ENCODE assay signal across 19 cellular contexts in the genomic region with DNA sequence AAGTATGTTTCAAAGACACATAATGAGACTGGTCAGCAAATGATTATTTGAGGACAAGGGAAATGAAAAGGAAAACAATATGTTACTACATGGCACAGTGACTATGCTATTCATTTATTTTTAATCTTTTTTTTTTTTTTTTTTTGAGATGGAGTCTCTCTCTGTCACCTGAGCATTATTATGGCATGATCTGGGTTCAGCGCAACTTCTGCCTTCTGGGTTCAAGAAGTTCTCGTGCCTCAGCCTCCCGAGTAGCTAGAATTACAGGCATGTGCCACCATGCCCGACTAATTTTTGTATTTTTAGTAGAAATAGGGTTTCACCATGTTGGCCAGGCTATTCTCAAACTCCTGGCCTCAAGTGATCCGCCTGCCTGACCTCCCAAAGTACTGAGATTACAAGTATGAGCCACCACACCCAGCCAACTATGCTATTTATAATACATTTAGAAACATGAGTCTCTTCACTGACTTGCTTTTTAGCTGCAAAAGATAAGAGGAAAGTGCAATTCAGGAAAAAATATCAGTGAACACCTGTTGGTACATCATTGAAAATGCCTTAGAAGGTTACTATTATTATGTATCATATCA. TPM values are rescaled to one million over a fixed set of nuclear protein-coding genes. Genes with fewer than 3 reads are reported as not detected.
DNase-seq lines count a peak whose midpoint lies in the region; ATAC-seq, FAIRE-seq and TF ChIP-seq lines count a peak whose summit lies in the region.
"Had no signal": no experiment of that assay in that cellular context is flagged by ENCODE, and none has a peak within 500 bp of the region (broad histone marks: within the 10 kb centered on the region; RNA-seq: fewer than 3 reads in every experiment).

No MANE protein-coding gene starts in this region.

- H3K79me2 ChIP-seq in K562 (ENCODE audit: control insufficient read depth, insufficient read depth, low read length): no peaks in the 10 kb centered on the region

- no peak overlapping the region for H3K4me3 ChIP-seq in K562
- H3K4me3 ChIP-seq in mesenchymal stem cell (ENCODE audit: insufficient read depth in 1 of 2, low read depth in 1 of 2, low read length in 2 of 2): no peak overlapping the region
- H3K4me3 ChIP-seq in thyroid gland (replicated peaks in 1 of 3): no peak overlapping the region
- H3K4me3 ChIP-seq in spleen: no peak overlapping the region

- H3K27ac Mint-ChIP-seq in T-helper 17 cell: no peak overlapping the region

- H3K27me3 ChIP-seq in K562 (ENCODE audit: control insufficient read depth in 2 of 2, insufficient read depth in 2 of 2, low read length in 2 of 2): no peaks in the 10 kb centered on the region; a peak in 1 of 5 replicates
- no peaks in the 10 kb centered on the region for H3K27me3 ChIP-seq in mesenchymal stem cell (ENCODE audit: control insufficient read depth in 1 of 2, insufficient read depth in 1 of 2, low read length in 2 of 2)
- H3K27me3 ChIP-seq in thyroid gland: no peaks in the 10 kb centered on the region
- H3K27me3 ChIP-seq in spleen (replicated peaks in 1 of 7): no peaks in the 10 kb centered on the region

- no peak overlapping the region for H3K4me3 Mint-ChIP-seq in T-helper 17 cell

- H3K9ac ChIP-seq in K562 (ENCODE audit: insufficient read depth in 1 of 2, low read depth in 2 of 2, low read length in 2 of 2) (no peak overlapping the region), mesenchymal stem cell (ENCODE audit: low read length) (peak overlapping the region; percentile 49)

- BruUV-seq in K562 (replicated peaks; lab: Mats Ljungman, UMichigan): no TSS peak

- TF ChIP-seq POLR2A in K562 (conservative IDR thresholded peaks at IDR 0.05) (no peak), thyroid gland (IDR thresholded peaks at IDR 0.05) (no peak), spleen (IDR thresholded peaks at IDR 0.05) (no peak)

- no peaks in the 10 kb centered on the region for H3K9me3 ChIP-seq in K562 (replicated peaks; ENCODE audit: control insufficient read depth, insufficient read depth, low read depth, low read length)
- H3K9me3 ChIP-seq in mesenchymal stem cell (ENCODE audit: control insufficient read depth, low read length): no peaks in the 10 kb centered on the region
- H3K9me3 ChIP-seq in thyroid gland: no peaks in the 10 kb centered on the region
- H3K9me3 ChIP-seq in spleen: no peaks in the 10 kb centered on the region
- no peaks in the 10 kb centered on the region for H3K9me3 ChIP-seq in T-helper 17 cell (ENCODE audit: control insufficient read depth, low read length, poor library complexity, severe bottlenecking)
- H3K9me3 ChIP-seq: Caco-2 had no signal

- H3K27ac ChIP-seq in K562 (ENCODE audit: extremely low read depth, low read depth, low read length) (no peak overlapping the region), mesenchymal stem cell (ENCODE audit: low read length, poor library complexity, severe bottlenecking) (peak overlapping the region; percentile 95), thyroid gland (peak overlapping the region in 2 of 3 donors; percentile 15 to 61), spleen (no peak overlapping the region)

- H2BK120ac ChIP-seq in mesenchymal stem cell (ENCODE audit: low read depth, low read length): no peak overlapping the region

- H3K23ac ChIP-seq in mesenchymal stem cell (ENCODE audit: low read length in 2 of 2): no peak overlapping the region

- peaks cover 29% of the 10 kb centered on the region for H3K27me3 Mint-ChIP-seq in T-helper 17 cell

- no peak overlapping the region for H3K4ac ChIP-seq in mesenchymal stem cell (ENCODE audit: low read depth in 1 of 2, low read length in 2 of 2)

- H3K36me3 ChIP-seq in K562 (ENCODE audit: control insufficient read depth, insufficient read depth, low read length) (no peaks in the 10 kb centered on the region), mesenchymal stem cell (ENCODE audit: control insufficient read depth in 1 of 2, insufficient read depth in 2 of 2, low read depth in 1 of 2, low read length in 2 of 2) (no peaks in the 10 kb centered on the region), thyroid gland (no peaks in the 10 kb centered on the region), spleen (no peaks in the 10 kb centered on the region)

- POLR2A ChIA-PET in K562 (lab: Yijun Ruan, JAX): no interaction called here

- no peak for TF ChIP-seq RAD21 in K562 (CRISPR knock-in tag; conservative IDR thresholded peaks at IDR 0.05 in 1 of 2, IDR thresholded peaks at IDR 0.05 in 1 of 2)

- H2BK15ac ChIP-seq in mesenchymal stem cell (ENCODE audit: low read depth, poor library complexity, severe bottlenecking): no peak overlapping the region

- H3K4me2 ChIP-seq in K562 (ENCODE audit: insufficient read depth, low read length) (no peak overlapping the region), mesenchymal stem cell (ENCODE audit: low read length, poor library complexity, severe bottlenecking) (no peak overlapping the region)

- no peak overlapping the region for H4K8ac ChIP-seq in mesenchymal stem cell (ENCODE audit: low read length)

- H2AFZ ChIP-seq in K562 (ENCODE audit: low read depth, low read length) (no peak overlapping the region), mesenchymal stem cell (ENCODE audit: low read depth, low read length) (no peak overlapping the region)

- CTCF ChIA-PET in K562 (lab: Yijun Ruan, JAX; ENCODE audit: low intra/inter-chr PET ratio): interaction anchor here (1.2 kb wide), 1 partner anchor 24 kb away, joined by 3 read pairs; no protein-coding TSS in a partner anchor

- H3K36me3 Mint-ChIP-seq in T-helper 17 cell (ENCODE audit: low read depth): no peaks in the 10 kb centered on the region

- H3K79me1 ChIP-seq in mesenchymal stem cell (replicated peaks; ENCODE audit: low read length, poor library complexity, severe bottlenecking): no peaks in the 10 kb centered on the region

- in situ Hi-C loops in K562 (cut with MboI): loop anchor here (10.0 kb wide), 1 partner anchor 272 kb away; no protein-coding TSS in a partner anchor

- H3K4me1 Mint-ChIP-seq in T-helper 17 cell: no peaks in the 10 kb centered on the region

- no peaks in the 10 kb centered on the region for H4K20me1 ChIP-seq in K562 (replicated peaks; ENCODE audit: control insufficient read depth, insufficient read depth, low read length)

- TF ChIP-seq CTCF in K562 (IDR thresholded peaks at IDR 0.05 in 2 of 3, conservative IDR thresholded peaks at IDR 0.05 in 1 of 3; ENCODE audit: insufficient read depth in 2 of 3, low read depth in 1 of 3, low read length in 3 of 3) (no peak), thyroid gland (IDR thresholded peaks at IDR 0.05) (no peak), spleen (IDR thresholded peaks at IDR 0.05 in 8 of 11, conservative IDR thresholded peaks at IDR 0.05 in 3 of 11) (no peak)

- FAIRE-seq in K562 (lab: Jason Lieb, UNC): no peak
- FAIRE-seq: A204.1, G401.6, GM12891 had no signal

- H3K14ac ChIP-seq in mesenchymal stem cell (ENCODE audit: low read length in 2 of 2): no peak overlapping the region

- no peak overlapping the region for H2BK5ac ChIP-seq in mesenchymal stem cell (ENCODE audit: low read depth, low read length, poor library complexity, severe bottlenecking)

- H3K4me1 ChIP-seq in K562 (replicated peaks in 1 of 2; ENCODE audit: control insufficient read depth in 2 of 2, insufficient read depth in 2 of 2, low read length in 2 of 2): peaks cover 5% of the 10 kb centered on the region in 2 experiments; a peak in 3 of 5 replicates
- peaks cover 7% of the 10 kb centered on the region for H3K4me1 ChIP-seq in mesenchymal stem cell (ENCODE audit: control insufficient read depth, insufficient read depth, low read depth, low read length)
- H3K4me1 ChIP-seq in thyroid gland: no peaks in the 10 kb centered on the region
- peaks cover 0 to 9% (median 5%) of the 10 kb centered on the region in 6 donors for H3K4me1 ChIP-seq in spleen
- H3K4me1 ChIP-seq: Caco-2 had no signal

- H2AK5ac ChIP-seq in mesenchymal stem cell (ENCODE audit: low read length, severe bottlenecking): no peak overlapping the region

- ATAC-seq in left ventricle myocardium superior (peak; percentile 58), Right ventricle myocardium superior (ENCODE audit: poor library complexity) (no peak), K562 (no peak), T-helper 17 cell (no peak)

- H4K91ac ChIP-seq in mesenchymal stem cell (ENCODE audit: low read length): no peak overlapping the region

- DNase-seq in left ventricle myocardium superior (no peak), Right ventricle myocardium superior (no peak), K562 (ENCODE audit: extremely low read depth in 1 of 4, low spot score in 3 of 4) (no peak), mesenchymal stem cell (no peak), thyroid gland (no peak), spleen (no peak), T-helper 17 cell (no peak)
- no peak for DNase-seq in activated CD4-positive, alpha-beta T cell treated with anti-CD3 and anti-CD28 coated beads for 1 hour
- DNase-seq: AML-193, Caco-2, DMS79, KBM-7, NCI-H146, NCI-H2081 treated with DMSO at 0.1 percent for 48 hours, NCI-H524 treated with DMSO at 0.1 percent for 48 hours had no signal

- TF ChIP-seq EP300 in K562 (IDR thresholded peaks at IDR 0.05; ENCODE audit: low read length): no peak

- H3K18ac ChIP-seq in mesenchymal stem cell (ENCODE audit: low read depth in 1 of 2, low read length in 2 of 2): no peak overlapping the region

- WGBS in K562 (ENCODE audit: insufficient coverage, low coverage, missing lambda C conversion rate): 33% methylated on average over 5 of the region's 5 CpGs
- WGBS in mesenchymal stem cell: 94% methylated on average over 5 of the region's 5 CpGs
- WGBS in thyroid gland, 2 donors: 77 to 81% methylated on average over 5 of the region's 5 CpGs
- WGBS in spleen, 5 donors: 74 to 93% (median 87%) methylated on average over 5 of the region's 5 CpGs

- no peaks in the 10 kb centered on the region for H3K9me1 ChIP-seq in K562 (ENCODE audit: control insufficient read depth, insufficient read depth, low read length)

- intact Hi-C loops in left ventricle myocardium superior (cut with micrococcal nuclease): no loop called here
- intact Hi-C loops in Right ventricle myocardium superior (cut with DNase I): no loop called here
- intact Hi-C loops in K562 (cut with micrococcal nuclease): no loop called here
- intact Hi-C loops in thyroid gland (cut with DNase I): no loop called here
- intact Hi-C loops in spleen (cut with DNase I; ENCODE audit: low total_unique reads): no loop called here

- no peak overlapping the region for H2BK12ac ChIP-seq in mesenchymal stem cell (ENCODE audit: low read length in 2 of 2)

RNA-seq across cellular contexts. Expression of a gene that starts 3.4 kb away (rescaled TPM):
- total RNA-seq in left ventricle myocardium superior: 0.32 TPM
- not detected for total RNA-seq in Right ventricle myocardium superior
- not detected in 2 replicates for total RNA-seq in K562 (2011; cell fraction: chromatin; rRNA removed; ENCODE audit: low replicate concordance)
- total RNA-seq in K562 (2011; cell fraction: nucleolus; rRNA removed): not detected in 2 replicates
- total RNA-seq in K562 (2011; cell fraction: nucleoplasm; rRNA removed): not detected in 2 replicates
- not detected in 2 replicates for total RNA-seq in K562 (2014; rRNA removed)
- total RNA-seq in K562 (2014; rRNA removed; fragmentation: Illumina TruSeq; extraction: Trizol): not detected in 2 replicates
- total RNA-seq in K562 (2015; rRNA removed; fragmentation: Illumina TruSeq; extraction: Trizol): not detected in 2 replicates
- not detected in 2 replicates for total RNA-seq in K562 (2021)
- not detected in 2 replicates for polyA plus RNA-seq in K562 (2011; rRNA removed)
- not detected in 2 replicates for polyA plus RNA-seq in K562 (2011; cell fraction: cytosol; rRNA removed)
- polyA plus RNA-seq in K562 (2011; cell fraction: nucleus; rRNA removed): not detected in 2 replicates
- not detected in 2 replicates for polyA plus RNA-seq in K562 (2012)
- not detected in 2 replicates for polyA plus RNA-seq in K562 (2014; fragmentation: Illumina TruSeq; extraction: Trizol)
- not detected for polyA plus RNA-seq in K562 (2014; fragmentation: Nextera tagmentation; extraction: Ambion mirVana)
- not detected in 2 replicates for polyA plus RNA-seq in K562 (2014; rRNA removed)
- not detected in 2 replicates for polyA minus RNA-seq in K562 (2011; rRNA and poly(A)+ RNA removed)
- not detected in 2 replicates for polyA minus RNA-seq in K562 (2011; cell fraction: cytosol; rRNA and poly(A)+ RNA removed)
- not detected in 2 replicates for polyA minus RNA-seq in K562 (2011; cell fraction: nucleus; rRNA and poly(A)+ RNA removed)
- not detected for polyA plus RNA-seq in mesenchymal stem cell (2013, experiment 1 of 2)
- not detected for polyA plus RNA-seq in mesenchymal stem cell (2013, experiment 2 of 2)
- total RNA-seq in thyroid gland: not detected
- total RNA-seq in spleen: not detected
- polyA plus RNA-seq in spleen: not detected
- total RNA-seq in T-helper 17 cell: not detected
- total RNA-seq: OCI-LY7 had no signal

RNA-seq across cellular contexts. Expression of a gene that starts 11.4 kb away (rescaled TPM):
- total RNA-seq in left ventricle myocardium superior (0.40 TPM), Right ventricle myocardium superior (0.11 TPM), K562 (2014; rRNA removed) (not detected in 2 replicates), K562 (2014; rRNA removed; fragmentation: Illumina TruSeq; extraction: Trizol) (not detected in 2 replicates), K562 (2015; rRNA removed; fragmentation: Illumina TruSeq; extraction: Trizol) (not detected in 2 replicates), K562 (2021) (not detected in 2 replicates), thyroid gland (under 1 TPM in 2 of 4 donors, not detected in 2; 0.13 to 0.42 TPM), spleen (1 to 10 TPM; 1.3 to 6.3 (median 3.3) TPM), T-helper 17 cell (1 to 10 TPM in 1 of 2 donors, not detected in 1; 3.5 TPM)
- not detected in 2 replicates for total RNA-seq in K562 (2011; cell fraction: chromatin; rRNA removed; ENCODE audit: low replicate concordance)
- total RNA-seq in K562 (2011; cell fraction: nucleolus; rRNA removed): not detected in 2 replicates
- not detected in 2 replicates for total RNA-seq in K562 (2011; cell fraction: nucleoplasm; rRNA removed)
- polyA plus RNA-seq in K562 (2011; rRNA removed) (not detected in 2 replicates), K562 (2014; fragmentation: Illumina TruSeq; extraction: Trizol) (not detected in 2 replicates), K562 (2014; fragmentation: Nextera tagmentation; extraction: Ambion mirVana) (not detected), K562 (2014; rRNA removed) (not detected in 2 replicates), spleen (1 to 10 TPM in 1 of 3 donors, under 1 TPM in 2; 0.33 to 3.0 (median 0.71) TPM)
- not detected in 2 replicates for polyA plus RNA-seq in K562 (2011; cell fraction: cytosol; rRNA removed)
- polyA plus RNA-seq in K562 (2011; cell fraction: nucleus; rRNA removed): not detected in 2 replicates
- polyA plus RNA-seq in K562 (2012): 0.04 TPM in 1 of 2 replicates, not detected in the other
- not detected in 2 replicates for polyA minus RNA-seq in K562 (2011; rRNA and poly(A)+ RNA removed)
- polyA minus RNA-seq in K562 (2011; cell fraction: cytosol; rRNA and poly(A)+ RNA removed): not detected in 2 replicates
- polyA minus RNA-seq in K562 (2011; cell fraction: nucleus; rRNA and poly(A)+ RNA removed): not detected in 2 replicates
- 0.10 TPM for polyA plus RNA-seq in mesenchymal stem cell (2013, experiment 1 of 2)
- 0.14 TPM for polyA plus RNA-seq in mesenchymal stem cell (2013, experiment 2 of 2)
- total RNA-seq: Caco-2, OCI-LY7 had no signal

RNA-seq across cellular contexts. Expression of a gene that starts 14.4 kb away (rescaled TPM):
- 72.4 TPM for total RNA-seq in left ventricle myocardium superior
- 65.2 TPM for total RNA-seq in Right ventricle myocardium superior
- total RNA-seq in K562 (2011; cell fraction: chromatin; rRNA removed; ENCODE audit: low replicate concordance): 5.0 and 8.2 TPM in 2 replicates
- 1.8 and 2.4 TPM in 2 replicates for total RNA-seq in K562 (2011; cell fraction: nucleolus; rRNA removed)
- total RNA-seq in K562 (2011; cell fraction: nucleoplasm; rRNA removed): 6.2 and 6.5 TPM in 2 replicates
- 31.9 and 36.2 TPM in 2 replicates for total RNA-seq in K562 (2014; rRNA removed)
- total RNA-seq in K562 (2014; rRNA removed; fragmentation: Illumina TruSeq; extraction: Trizol): 63.9 and 72.5 TPM in 2 replicates
- total RNA-seq in K562 (2015; rRNA removed; fragmentation: Illumina TruSeq; extraction: Trizol): 69.4 and 77.3 TPM in 2 replicates
- total RNA-seq in K562 (2021): 37.3 and 42.8 TPM in 2 replicates
- polyA plus RNA-seq in K562 (2011; rRNA removed): 40.4 and 42.9 TPM in 2 replicates
- 14.8 and 24.2 TPM in 2 replicates for polyA plus RNA-seq in K562 (2011; cell fraction: cytosol; rRNA removed)
- 9.8 and 12.7 TPM in 2 replicates for polyA plus RNA-seq in K562 (2011; cell fraction: nucleus; rRNA removed)
- 35.1 and 39.5 TPM in 2 replicates for polyA plus RNA-seq in K562 (2012)
- polyA plus RNA-seq in K562 (2014; fragmentation: Illumina TruSeq; extraction: Trizol): 64.1 and 89.8 TPM in 2 replicates
- polyA plus RNA-seq in K562 (2014; fragmentation: Nextera tagmentation; extraction: Ambion mirVana): 10 to 100 TPM; 48.7 to 53.2 TPM
- 44.4 and 48.0 TPM in 2 replicates for polyA plus RNA-seq in K562 (2014; rRNA removed)
- 18.0 and 22.8 TPM in 2 replicates for polyA minus RNA-seq in K562 (2011; rRNA and poly(A)+ RNA removed)
- 8.6 and 9.0 TPM in 2 replicates for polyA minus RNA-seq in K562 (2011; cell fraction: cytosol; rRNA and poly(A)+ RNA removed)
- polyA minus RNA-seq in K562 (2011; cell fraction: nucleus; rRNA and poly(A)+ RNA removed): 3.9 and 5.7 TPM in 2 replicates
- 210 TPM for polyA plus RNA-seq in mesenchymal stem cell (2013, experiment 1 of 2)
- polyA plus RNA-seq in mesenchymal stem cell (2013, experiment 2 of 2): 213 TPM
- 10 to 100 TPM; 42.0 to 71.2 (median 48.5) TPM for total RNA-seq in thyroid gland
- total RNA-seq in spleen: 10 to 100 TPM; 25.8 to 50.0 (median 30.8) TPM
- polyA plus RNA-seq in spleen: 10 to 100 TPM; 45.2 to 57.5 (median 50.5) TPM
- 10 to 100 TPM; 44.0 to 48.2 TPM for total RNA-seq in T-helper 17 cell

RNA-seq across cellular contexts. Expression of a gene that starts 45.5 kb away (rescaled TPM):
- 2.4 TPM for total RNA-seq in left ventricle myocardium superior
- 2.2 TPM for total RNA-seq in Right ventricle myocardium superior
- 0.05 TPM in 1 of 2 replicates, not detected in the other for total RNA-seq in K562 (2011; cell fraction: chromatin; rRNA removed; ENCODE audit: low replicate concordance)
- not detected in 2 replicates for total RNA-seq in K562 (2011; cell fraction: nucleolus; rRNA removed)
- under 0.01 TPM in 1 of 2 replicates, not detected in the other for total RNA-seq in K562 (2011; cell fraction: nucleoplasm; rRNA removed)
- total RNA-seq in K562 (2014; rRNA removed): under 0.01 and 0.08 TPM in 2 replicates
- total RNA-seq in K562 (2014; rRNA removed; fragmentation: Illumina TruSeq; extraction: Trizol): 0.04 and 0.06 TPM in 2 replicates
- total RNA-seq in K562 (2015; rRNA removed; fragmentation: Illumina TruSeq; extraction: Trizol): under 0.01 TPM in 1 of 2 replicates, not detected in the other
- total RNA-seq in K562 (2021): 0.02 and 0.04 TPM in 2 replicates
- polyA plus RNA-seq in K562 (2011; rRNA removed): 0.01 TPM in 1 of 2 replicates, not detected in the other
- polyA plus RNA-seq in K562 (2011; cell fraction: cytosol; rRNA removed): not detected in 2 replicates
- not detected in 2 replicates for polyA plus RNA-seq in K562 (2011; cell fraction: nucleus; rRNA removed)
- 0.03 and 0.04 TPM in 2 replicates for polyA plus RNA-seq in K562 (2012)
- polyA plus RNA-seq in K562 (2014; fragmentation: Illumina TruSeq; extraction: Trizol): 0.01 and 0.06 TPM in 2 replicates
- under 1 TPM in 1 of 2 experiments, not detected in 1; 0.04 TPM for polyA plus RNA-seq in K562 (2014; fragmentation: Nextera tagmentation; extraction: Ambion mirVana)
- 0.05 TPM in 1 of 2 replicates, not detected in the other for polyA plus RNA-seq in K562 (2014; rRNA removed)
- 0.04 TPM in 1 of 2 replicates, not detected in the other for polyA minus RNA-seq in K562 (2011; rRNA and poly(A)+ RNA removed)
- not detected in 2 replicates for polyA minus RNA-seq in K562 (2011; cell fraction: cytosol; rRNA and poly(A)+ RNA removed)
- not detected in 2 replicates for polyA minus RNA-seq in K562 (2011; cell fraction: nucleus; rRNA and poly(A)+ RNA removed)
- polyA plus RNA-seq in mesenchymal stem cell (2013, experiment 1 of 2): 2.1 TPM
- 2.0 TPM for polyA plus RNA-seq in mesenchymal stem cell (2013, experiment 2 of 2)
- 1 to 10 TPM in 1 of 4 donors, under 1 TPM in 3; 0.59 to 1.3 (median 0.69) TPM for total RNA-seq in thyroid gland
- total RNA-seq in spleen: 1 to 10 TPM; 1.3 to 2.6 (median 2.3) TPM
- polyA plus RNA-seq in spleen: under 1 TPM; 0.24 to 0.67 (median 0.35) TPM
- under 1 TPM in 1 of 2 donors, not detected in 1; 0.65 TPM for total RNA-seq in T-helper 17 cell
- total RNA-seq: OCI-LY7 had no signal

RNA-seq across cellular contexts. Expression of a gene that starts 59.4 kb away (rescaled TPM):
- total RNA-seq in left ventricle myocardium superior (0.17 TPM), Right ventricle myocardium superior (not detected), K562 (2014; rRNA removed) (0.14 TPM in 1 of 2 replicates, not detected in the other), K562 (2014; rRNA removed; fragmentation: Illumina TruSeq; extraction: Trizol) (0.11 and 0.32 TPM in 2 replicates), K562 (2015; rRNA removed; fragmentation: Illumina TruSeq; extraction: Trizol) (0.29 and 0.30 TPM in 2 replicates), K562 (2021) (0.11 TPM in 2 replicates), thyroid gland (1 to 10 TPM; 1.2 to 1.6 (median 1.4) TPM), spleen (1 to 10 TPM in 3 of 7 donors, under 1 TPM in 4; 0.27 to 1.8 (median 0.77) TPM), T-helper 17 cell (under 1 TPM; 0.60 to 0.67 TPM)
- 0.18 TPM in 1 of 2 replicates, not detected in the other for total RNA-seq in K562 (2011; cell fraction: chromatin; rRNA removed; ENCODE audit: low replicate concordance)
- not detected in 2 replicates for total RNA-seq in K562 (2011; cell fraction: nucleolus; rRNA removed)
- 0.46 TPM in 1 of 2 replicates, not detected in the other for total RNA-seq in K562 (2011; cell fraction: nucleoplasm; rRNA removed)
- polyA plus RNA-seq in K562 (2011; rRNA removed) (0.04 and 0.19 TPM in 2 replicates), K562 (2014; fragmentation: Illumina TruSeq; extraction: Trizol) (0.29 and 0.30 TPM in 2 replicates), K562 (2014; fragmentation: Nextera tagmentation; extraction: Ambion mirVana) (under 1 TPM; 0.07 to 0.08 TPM), K562 (2014; rRNA removed) (0.03 and 0.15 TPM in 2 replicates), spleen (under 1 TPM; 0.17 to 0.59 (median 0.29) TPM)
- 0.10 TPM in 1 of 2 replicates, not detected in the other for polyA plus RNA-seq in K562 (2011; cell fraction: cytosol; rRNA removed)
- polyA plus RNA-seq in K562 (2011; cell fraction: nucleus; rRNA removed): 0.33 and 0.42 TPM in 2 replicates
- 0.12 and 0.24 TPM in 2 replicates for polyA plus RNA-seq in K562 (2012)
- polyA minus RNA-seq in K562 (2011; rRNA and poly(A)+ RNA removed): 0.14 and 0.15 TPM in 2 replicates
- polyA minus RNA-seq in K562 (2011; cell fraction: cytosol; rRNA and poly(A)+ RNA removed): not detected in 2 replicates
- 0.13 and 0.33 TPM in 2 replicates for polyA minus RNA-seq in K562 (2011; cell fraction: nucleus; rRNA and poly(A)+ RNA removed)
- 0.12 TPM for polyA plus RNA-seq in mesenchymal stem cell (2013, experiment 1 of 2)
- polyA plus RNA-seq in mesenchymal stem cell (2013, experiment 2 of 2): 0.10 TPM

Comparison
In these comparisons a context has a peak if more than half of its experiments do, and no peak if none do; other contexts are left out.
1. H3K27ac ChIP-seq: peak in mesenchymal stem cell (single experiment) and thyroid gland (2 of 3); none in K562 (single experiment) and spleen (0 of 8).